In the genomic region with DNA sequence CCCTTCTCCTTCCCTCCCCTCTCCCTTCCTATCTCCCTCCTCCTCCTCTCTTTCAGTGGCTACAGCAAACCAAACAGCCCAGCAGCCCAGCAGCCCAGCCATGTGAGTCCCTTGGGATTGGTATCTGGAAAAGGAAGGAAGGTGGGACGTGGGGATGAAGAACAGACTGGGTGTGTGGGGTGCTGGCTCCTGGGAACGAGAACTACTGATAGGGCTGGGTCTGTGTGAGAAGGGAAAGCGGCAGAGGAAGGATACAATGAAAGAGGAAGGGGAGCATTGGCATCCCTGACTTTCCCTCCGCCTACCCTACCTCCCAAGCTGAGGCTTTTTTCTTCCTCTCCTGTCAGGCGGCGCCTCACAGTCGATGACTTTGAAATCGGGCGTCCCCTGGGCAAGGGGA, we compare ENCODE assay signal across 16 cellular contexts. TPM values are rescaled to one million over a fixed set of nuclear protein-coding genes. Genes with fewer than 3 reads are reported as not detected.
"Had no signal": no experiment of that assay in that cellular context is flagged by ENCODE, and none has a peak within 500 bp of the region (broad histone marks: within the 10 kb centered on the region; RNA-seq: fewer than 3 reads in every experiment).

No MANE protein-coding gene starts in this region.

- H3K4me1 ChIP-seq: pancreas, sigmoid colon had no signal

- H3K4me3 ChIP-seq: lung, pancreas, sigmoid colon had no signal

- H3K4me3 Mint-ChIP-seq: activated CD4-positive, alpha-beta memory T cell treated with anti-CD3 and anti-CD28 coated beads for 36 hours; activated CD4-positive, alpha-beta T cell treated with anti-CD3 and anti-CD28 coated beads for 36 hours; neural crest cell had no signal

- H3K4me1 Mint-ChIP-seq: activated CD4-positive, alpha-beta T cell treated with anti-CD3 and anti-CD28 coated beads for 36 hours; neural crest cell had no signal

- ATAC-seq: activated CD4-positive, alpha-beta T cell treated with anti-CD3 and anti-CD28 coated beads for 36 hours; activated naive CD4-positive, alpha-beta T cell treated with anti-CD3 and anti-CD28 coated beads, Interleukin-2, amount 50 U/mL, for 72 hours; esophagus mucosa; left colon; pancreas had no signal

- H3K27ac Mint-ChIP-seq: activated CD4-positive, alpha-beta memory T cell treated with anti-CD3 and anti-CD28 coated beads for 36 hours; activated CD4-positive, alpha-beta T cell treated with anti-CD3 and anti-CD28 coated beads for 36 hours; activated naive CD4-positive, alpha-beta T cell treated with anti-CD3 and anti-CD28 coated beads, Interleukin-2, amount 50 U/mL, for 72 hours had no signal

- H3K27me3 Mint-ChIP-seq: activated CD4-positive, alpha-beta memory T cell treated with anti-CD3 and anti-CD28 coated beads for 36 hours had no signal

- H3K27me3 ChIP-seq: pancreas, sigmoid colon, spleen had no signal

- H3K9me3 ChIP-seq: pancreas, sigmoid colon, spleen had no signal

- H3K36me3 ChIP-seq: pancreas, sigmoid colon, spleen, WERI-Rb-1 had no signal

- DNase-seq: activated CD4-positive, alpha-beta memory T cell treated with anti-CD3 and anti-CD28 coated beads for 36 hours; activated CD4-positive, alpha-beta T cell treated with anti-CD3 and anti-CD28 coated beads for 36 hours; activated effector memory CD4-positive, alpha-beta T cell treated with anti-CD3 and anti-CD28 coated beads, Interleukin-2, amount 50 U/mL, for 16 hours; activated T-cell treated with anti-CD3 and anti-CD28 coated beads, Interleukin-2, amount 50 U/mL, for 48 hours; left colon; midbrain; pancreas; sigmoid colon; spleen; T-helper 1 cell; WERI-Rb-1 had no signal

- H3K9me3 Mint-ChIP-seq: neural crest cell had no signal

- H3K27ac ChIP-seq: pancreas, sigmoid colon, WERI-Rb-1 had no signal

RNA-seq across cellular contexts. Expression of a gene that starts 0.9 kb away (rescaled TPM):
- total RNA-seq: myocyte had no signal
